3 cellular contexts compared by ENCODE assay signal in genomic region chr2:133405252-133405651, GRCh38.
TF ChIP-seq lines count a peak whose summit lies in the region.

No MANE protein-coding gene starts in this region.

TF ChIP-seq in liver, 16 proteins besides CTCF, POLR2A, EP300 and RAD21 (continued from another document):
- TF ChIP-seq MAX (IDR thresholded peaks at IDR 0.05) = peak; percentile 4

TF ChIP-seq in HepG2, 621 proteins besides CTCF, POLR2A, EP300 and RAD21 (continued from another document):
- TF ChIP-seq, protein P1, sequence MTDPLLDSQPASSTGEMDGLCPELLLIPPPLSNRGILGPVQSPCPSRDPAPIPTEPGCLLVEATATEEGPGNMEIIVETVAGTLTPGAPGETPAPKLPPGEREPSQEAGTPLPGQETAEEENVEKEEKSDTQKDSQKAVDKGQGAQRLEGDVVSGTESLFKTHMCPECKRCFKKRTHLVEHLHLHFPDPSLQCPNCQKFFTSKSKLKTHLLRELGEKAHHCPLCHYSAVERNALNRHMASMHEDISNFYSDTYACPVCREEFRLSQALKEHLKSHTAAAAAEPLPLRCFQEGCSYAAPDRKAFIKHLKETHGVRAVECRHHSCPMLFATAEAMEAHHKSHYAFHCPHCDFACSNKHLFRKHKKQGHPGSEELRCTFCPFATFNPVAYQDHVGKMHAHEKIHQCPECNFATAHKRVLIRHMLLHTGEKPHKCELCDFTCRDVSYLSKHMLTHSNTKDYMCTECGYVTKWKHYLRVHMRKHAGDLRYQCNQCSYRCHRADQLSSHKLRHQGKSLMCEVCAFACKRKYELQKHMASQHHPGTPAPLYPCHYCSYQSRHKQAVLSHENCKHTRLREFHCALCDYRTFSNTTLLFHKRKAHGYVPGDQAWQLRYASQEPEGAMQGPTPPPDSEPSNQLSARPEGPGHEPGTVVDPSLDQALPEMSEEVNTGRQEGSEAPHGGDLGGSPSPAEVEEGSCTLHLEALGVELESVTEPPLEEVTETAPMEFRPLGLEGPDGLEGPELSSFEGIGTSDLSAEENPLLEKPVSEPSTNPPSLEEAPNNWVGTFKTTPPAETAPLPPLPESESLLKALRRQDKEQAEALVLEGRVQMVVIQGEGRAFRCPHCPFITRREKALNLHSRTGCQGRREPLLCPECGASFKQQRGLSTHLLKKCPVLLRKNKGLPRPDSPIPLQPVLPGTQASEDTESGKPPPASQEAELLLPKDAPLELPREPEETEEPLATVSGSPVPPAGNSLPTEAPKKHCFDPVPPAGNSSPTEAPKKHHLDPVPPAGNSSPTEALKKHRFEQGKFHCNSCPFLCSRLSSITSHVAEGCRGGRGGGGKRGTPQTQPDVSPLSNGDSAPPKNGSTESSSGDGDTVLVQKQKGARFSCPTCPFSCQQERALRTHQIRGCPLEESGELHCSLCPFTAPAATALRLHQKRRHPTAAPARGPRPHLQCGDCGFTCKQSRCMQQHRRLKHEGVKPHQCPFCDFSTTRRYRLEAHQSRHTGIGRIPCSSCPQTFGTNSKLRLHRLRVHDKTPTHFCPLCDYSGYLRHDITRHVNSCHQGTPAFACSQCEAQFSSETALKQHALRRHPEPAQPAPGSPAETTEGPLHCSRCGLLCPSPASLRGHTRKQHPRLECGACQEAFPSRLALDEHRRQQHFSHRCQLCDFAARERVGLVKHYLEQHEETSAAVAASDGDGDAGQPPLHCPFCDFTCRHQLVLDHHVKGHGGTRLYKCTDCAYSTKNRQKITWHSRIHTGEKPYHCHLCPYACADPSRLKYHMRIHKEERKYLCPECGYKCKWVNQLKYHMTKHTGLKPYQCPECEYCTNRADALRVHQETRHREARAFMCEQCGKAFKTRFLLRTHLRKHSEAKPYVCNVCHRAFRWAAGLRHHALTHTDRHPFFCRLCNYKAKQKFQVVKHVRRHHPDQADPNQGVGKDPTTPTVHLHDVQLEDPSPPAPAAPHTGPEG (CRISPR knock-in tag; IDR thresholded peaks at IDR 0.05) = no peak
- TF ChIP-seq ZNF784 (CRISPR knock-in tag; IDR thresholded peaks at IDR 0.05; ENCODE audit: borderline replicate concordance) (no peak), NR1H2 (CRISPR knock-in tag; IDR thresholded peaks at IDR 0.05; ENCODE audit: borderline replicate concordance, low read depth) (no peak), ATF7 (IDR thresholded peaks at IDR 0.05) (no peak), ATF7 (CRISPR knock-in tag; IDR thresholded peaks at IDR 0.05) (no peak), CREM (IDR thresholded peaks at IDR 0.05) (no peak), CREM (CRISPR knock-in tag; IDR thresholded peaks at IDR 0.05) (no peak), ELF1 (CRISPR knock-in tag; IDR thresholded peaks at IDR 0.05) (no peak), NCOR1 (IDR thresholded peaks at IDR 0.05; ENCODE audit: borderline replicate concordance, low read length) (no peak), KLF16 (CRISPR knock-in tag; IDR thresholded peaks at IDR 0.05) (no peak)
- TF ChIP-seq, protein P2, sequence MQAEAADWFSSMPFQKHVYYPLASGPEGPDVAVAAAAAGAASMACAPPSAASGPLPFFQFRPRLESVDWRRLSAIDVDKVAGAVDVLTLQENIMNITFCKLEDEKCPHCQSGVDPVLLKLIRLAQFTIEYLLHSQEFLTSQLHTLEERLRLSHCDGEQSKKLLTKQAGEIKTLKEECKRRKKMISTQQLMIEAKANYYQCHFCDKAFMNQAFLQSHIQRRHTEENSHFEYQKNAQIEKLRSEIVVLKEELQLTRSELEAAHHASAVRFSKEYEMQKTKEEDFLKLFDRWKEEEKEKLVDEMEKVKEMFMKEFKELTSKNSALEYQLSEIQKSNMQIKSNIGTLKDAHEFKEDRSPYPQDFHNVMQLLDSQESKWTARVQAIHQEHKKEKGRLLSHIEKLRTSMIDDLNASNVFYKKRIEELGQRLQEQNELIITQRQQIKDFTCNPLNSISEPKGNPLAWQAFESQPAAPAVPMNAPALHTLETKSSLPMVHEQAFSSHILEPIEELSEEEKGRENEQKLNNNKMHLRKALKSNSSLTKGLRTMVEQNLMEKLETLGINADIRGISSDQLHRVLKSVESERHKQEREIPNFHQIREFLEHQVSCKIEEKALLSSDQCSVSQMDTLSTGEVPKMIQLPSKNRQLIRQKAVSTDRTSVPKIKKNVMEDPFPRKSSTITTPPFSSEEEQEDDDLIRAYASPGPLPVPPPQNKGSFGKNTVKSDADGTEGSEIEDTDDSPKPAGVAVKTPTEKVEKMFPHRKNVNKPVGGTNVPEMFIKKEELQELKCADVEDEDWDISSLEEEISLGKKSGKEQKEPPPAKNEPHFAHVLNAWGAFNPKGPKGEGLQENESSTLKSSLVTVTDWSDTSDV (CRISPR knock-in tag; IDR thresholded peaks at IDR 0.05) = no peak

TF ChIP-seq in SK-N-SH, 30 proteins besides CTCF, POLR2A, EP300 and RAD21 (continued from another document):
- TF ChIP-seq IRF3 (IDR thresholded peaks at IDR 0.05; ENCODE audit: low read depth, low read length) (no peak), ELF1 (IDR thresholded peaks at IDR 0.05) (no peak), YY1 (IDR thresholded peaks at IDR 0.05; ENCODE audit: low read depth) (no peak), RXRA (IDR thresholded peaks at IDR 0.05; ENCODE audit: borderline replicate concordance, low read depth) (no peak), POLR2AphosphoS5 (IDR thresholded peaks at IDR 0.05; ENCODE audit: low read depth, low read length) (no peak), EZH2phosphoT487 (IDR thresholded peaks at IDR 0.05; ENCODE audit: borderline replicate concordance, low read depth) (no peak), MXI1 (IDR thresholded peaks at IDR 0.05; ENCODE audit: low read depth, low read length) (no peak)
TF ChIP-seq in SK-N-SH: peak in this region for 0.
